ENCODE assay signal across 1 cellular context in genomic region chr5:79143684-79144379, GRCh38.
TF ChIP-seq lines count a peak whose summit lies in the region.

No MANE protein-coding gene starts in this region.

TF ChIP-seq in K562, 482 proteins besides CTCF, POLR2A, EP300 and RAD21 (continued from another document):
- TF ChIP-seq ZNF318 (IDR thresholded peaks at IDR 0.05; ENCODE audit: borderline replicate concordance in 1 of 2, low read depth in 1 of 2) (0 out of 4 replicates have a peak, but pooled peaks of 1 of the 2 experiments have one; percentile 31), FOXP1 (CRISPR knock-in tag; IDR thresholded peaks at IDR 0.05) (no peak), ARID1B (IDR thresholded peaks at IDR 0.05) (peak; percentile 49; the same call in 1 of the 2 replicates), VEZF1 (CRISPR knock-in tag; IDR thresholded peaks at IDR 0.05) (0 out of 2 replicates have a peak, but pooled peaks have one; percentile 11), TAF9B (IDR thresholded peaks at IDR 0.05; ENCODE audit: partially characterized antibody) (peak; percentile 24), SMARCC2 (IDR thresholded peaks at IDR 0.05; ENCODE audit: low read depth) (0 out of 2 replicates have a peak, but pooled peaks have one; percentile 26), TRIM24 (IDR thresholded peaks at IDR 0.05) (peak; percentile 35 to 63; a peak in 1 of 4 replicates), DPF2 (IDR thresholded peaks at IDR 0.05) (peak; percentile 79), STAT5A (IDR thresholded peaks at IDR 0.05; ENCODE audit: borderline replicate concordance, low read length) (no peak), PHF8 (IDR thresholded peaks at IDR 0.05; ENCODE audit: borderline replicate concordance, low read length) (no peak), SMARCA4 (IDR thresholded peaks at IDR 0.05) (peak; percentile 54; the same call in 1 of the 2 replicates), ZNF780A (CRISPR knock-in tag; IDR thresholded peaks at IDR 0.05) (no peak), SPI1 (IDR thresholded peaks at IDR 0.05; ENCODE audit: borderline replicate concordance, low read depth, low read length) (peak; percentile 78), FOS (IDR thresholded peaks at IDR 0.05; ENCODE audit: extremely low read depth, insufficient read length) (no peak), ZHX1 (conservative IDR thresholded peaks at IDR 0.05; ENCODE audit: low read length) (no peak), MAFK (IDR thresholded peaks at IDR 0.05; ENCODE audit: low read length) (peak; percentile 59), MTA2 (IDR thresholded peaks at IDR 0.05; ENCODE audit: low read depth) (no peak), ZC3H4 (CRISPR knock-in tag; IDR thresholded peaks at IDR 0.05; ENCODE audit: borderline replicate concordance) (no peak), ARID3A (IDR thresholded peaks at IDR 0.05; ENCODE audit: borderline replicate concordance, low read depth, low read length) (0 out of 2 replicates have a peak, but pooled peaks have one; percentile 23)
